Comparison of ENCODE assay signal across 20 cellular contexts in the genomic region with DNA sequence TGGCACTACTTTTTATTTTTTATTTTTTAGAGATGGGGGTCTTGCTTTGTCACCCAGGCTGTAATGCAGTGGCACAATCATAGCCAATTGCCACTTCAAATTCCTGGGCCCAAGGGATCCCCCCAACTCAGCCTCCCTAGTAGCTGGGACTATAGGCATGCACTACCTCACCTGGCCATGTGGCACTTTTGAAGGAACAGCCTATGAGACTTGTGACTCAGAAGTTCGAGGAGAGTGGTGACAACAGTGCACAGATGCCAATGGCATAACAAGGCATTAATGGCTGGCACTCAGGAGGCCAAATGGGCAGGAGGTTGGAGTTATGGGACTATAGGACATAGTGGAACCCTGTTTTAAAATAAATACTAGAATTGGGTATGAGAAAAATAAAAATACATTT.
"Had no signal": no experiment of that assay in that cellular context is flagged by ENCODE, and none has a peak within 500 bp of the region (broad histone marks: within the 10 kb centered on the region; RNA-seq: fewer than 3 reads in every experiment).

No MANE protein-coding gene starts in this region.

- ATAC-seq: activated T-cell treated with anti-CD3 and anti-CD28 coated beads, Interleukin-2, amount 50 U/mL, for 72 hours; gastroesophageal sphincter; naive thymus-derived CD8-positive, alpha-beta T cell; stimulated activated effector memory CD8-positive, alpha-beta T cell treated with anti-CD3 and anti-CD28 coated beads, Interleukin-12 subunit alpha, Interleukin-12 subunit beta, amount 100 ng/mL, for 72 hours had no signal

- H3K79me2 ChIP-seq: parathyroid adenoma had no signal

- H3K27me3 Mint-ChIP-seq: activated naive CD8-positive, alpha-beta T cell treated with anti-CD3 and anti-CD28 coated beads, Interleukin-2, amount 10 ng/mL, durations not matched to agents 7 days and 5 days; memory B cell; naive thymus-derived CD8-positive, alpha-beta T cell had no signal

- H2AFZ ChIP-seq: parathyroid adenoma had no signal

- H3K27me3 ChIP-seq: brain microvascular endothelial cell, gastroesophageal sphincter, neutrophil had no signal

- H3K4me1 Mint-ChIP-seq: activated B cell treated with CpG ODN at 0.5 μM for 24 hours; activated CD4-positive, alpha-beta T cell treated with anti-CD3 and anti-CD28 coated beads, Interleukin-2, amount 10 ng/mL, durations not matched to agents 7 days and 5 days; activated naive CD8-positive, alpha-beta T cell treated with anti-CD3 and anti-CD28 coated beads, Interleukin-2, amount 10 ng/mL, durations not matched to agents 7 days and 5 days; memory B cell; naive thymus-derived CD8-positive, alpha-beta T cell; stimulated activated effector memory CD8-positive, alpha-beta T cell treated with anti-CD3 and anti-CD28 coated beads, Interleukin-12 subunit alpha, Interleukin-12 subunit beta, amount 100 ng/mL, for 72 hours had no signal

- H3K36me3 Mint-ChIP-seq: activated naive CD8-positive, alpha-beta T cell treated with anti-CD3 and anti-CD28 coated beads, Interleukin-2, amount 10 ng/mL, durations not matched to agents 7 days and 5 days; memory B cell; stimulated activated effector memory CD8-positive, alpha-beta T cell treated with anti-CD3 and anti-CD28 coated beads, Interleukin-12 subunit alpha, Interleukin-12 subunit beta, amount 100 ng/mL, for 72 hours had no signal

- H3K36me3 ChIP-seq: brain microvascular endothelial cell, gastroesophageal sphincter, left ventricle myocardium inferior, neutrophil, thoracic aorta had no signal

- H3K9ac ChIP-seq: parathyroid adenoma had no signal

- H3K4me1 ChIP-seq: gastroesophageal sphincter, left ventricle myocardium inferior, parathyroid adenoma had no signal

- H3K9me3 ChIP-seq: gastroesophageal sphincter, left ventricle myocardium inferior, neutrophil, thoracic aorta had no signal

- DNase-seq: activated B cell treated with CpG ODN at 0.5 μM for 24 hours; activated CD4-positive, alpha-beta T cell treated with anti-CD3 and anti-CD28 coated beads, Interleukin-2, amount 10 ng/mL, durations not matched to agents 7 days and 5 days; activated CD8-positive, alpha-beta memory T cell treated with anti-CD3 and anti-CD28 coated beads, Interleukin-2, amount 50 U/mL, for 48 hours; activated gamma-delta T cell treated with Interleukin-2 at 50 U/mL for 16 hours; activated naive CD8-positive, alpha-beta T cell treated with anti-CD3 and anti-CD28 coated beads, Interleukin-2, amount 10 ng/mL, durations not matched to agents 7 days and 5 days; activated T-cell treated with anti-CD3 and anti-CD28 coated beads, Interleukin-2, amount 50 U/mL, for 72 hours; anterior cingulate cortex; brain microvascular endothelial cell; effector memory CD4-positive, alpha-beta T cell; left ventricle myocardium inferior; naive thymus-derived CD8-positive, alpha-beta T cell; stimulated activated CD4-positive, alpha-beta T cell treated with anti-CD3 and anti-CD28 coated beads, Interleukin-12 subunit alpha, Interleukin-12 subunit beta, amount 100 ng/mL, for 4 hours; stimulated activated CD4-positive, alpha-beta T cell treated with anti-CD3 and anti-CD28 coated beads, Interleukin-2, amount 100 ng/mL, for 24 hours had no signal

- H3K4me3 ChIP-seq: gastroesophageal sphincter, left ventricle myocardium inferior, thoracic aorta had no signal

- H3K4me3 Mint-ChIP-seq: activated B cell treated with CpG ODN at 0.5 μM for 24 hours; activated CD4-positive, alpha-beta T cell treated with anti-CD3 and anti-CD28 coated beads, Interleukin-2, amount 10 ng/mL, durations not matched to agents 7 days and 5 days; activated naive CD8-positive, alpha-beta T cell treated with anti-CD3 and anti-CD28 coated beads, Interleukin-2, amount 10 ng/mL, durations not matched to agents 7 days and 5 days; activated T-cell treated with anti-CD3 and anti-CD28 coated beads, Interleukin-2, amount 50 U/mL, for 72 hours; memory B cell; naive thymus-derived CD8-positive, alpha-beta T cell; stimulated activated effector memory CD8-positive, alpha-beta T cell treated with anti-CD3 and anti-CD28 coated beads, Interleukin-12 subunit alpha, Interleukin-12 subunit beta, amount 100 ng/mL, for 72 hours had no signal

- H3K27ac ChIP-seq: brain microvascular endothelial cell, epithelial cell of prostate, gastroesophageal sphincter, left ventricle myocardium inferior, neutrophil, parathyroid adenoma, thoracic aorta had no signal

- H3K27ac Mint-ChIP-seq: activated B cell treated with CpG ODN at 0.5 μM for 24 hours; activated CD4-positive, alpha-beta T cell treated with anti-CD3 and anti-CD28 coated beads, Interleukin-2, amount 10 ng/mL, durations not matched to agents 7 days and 5 days; activated naive CD8-positive, alpha-beta T cell treated with anti-CD3 and anti-CD28 coated beads, Interleukin-2, amount 10 ng/mL, durations not matched to agents 7 days and 5 days; activated T-cell treated with anti-CD3 and anti-CD28 coated beads, Interleukin-2, amount 50 U/mL, for 72 hours; memory B cell; stimulated activated effector memory CD8-positive, alpha-beta T cell treated with anti-CD3 and anti-CD28 coated beads, Interleukin-12 subunit alpha, Interleukin-12 subunit beta, amount 100 ng/mL, for 72 hours had no signal

- H3K9me3 Mint-ChIP-seq: activated B cell treated with CpG ODN at 0.5 μM for 24 hours; activated CD4-positive, alpha-beta T cell treated with anti-CD3 and anti-CD28 coated beads, Interleukin-2, amount 10 ng/mL, durations not matched to agents 7 days and 5 days; activated naive CD8-positive, alpha-beta T cell treated with anti-CD3 and anti-CD28 coated beads, Interleukin-2, amount 10 ng/mL, durations not matched to agents 7 days and 5 days; activated T-cell treated with anti-CD3 and anti-CD28 coated beads, Interleukin-2, amount 50 U/mL, for 72 hours; memory B cell; naive thymus-derived CD8-positive, alpha-beta T cell; stimulated activated effector memory CD8-positive, alpha-beta T cell treated with anti-CD3 and anti-CD28 coated beads, Interleukin-12 subunit alpha, Interleukin-12 subunit beta, amount 100 ng/mL, for 72 hours had no signal
